Comparison of ENCODE assay signal across 8 cellular contexts in the genomic region with DNA sequence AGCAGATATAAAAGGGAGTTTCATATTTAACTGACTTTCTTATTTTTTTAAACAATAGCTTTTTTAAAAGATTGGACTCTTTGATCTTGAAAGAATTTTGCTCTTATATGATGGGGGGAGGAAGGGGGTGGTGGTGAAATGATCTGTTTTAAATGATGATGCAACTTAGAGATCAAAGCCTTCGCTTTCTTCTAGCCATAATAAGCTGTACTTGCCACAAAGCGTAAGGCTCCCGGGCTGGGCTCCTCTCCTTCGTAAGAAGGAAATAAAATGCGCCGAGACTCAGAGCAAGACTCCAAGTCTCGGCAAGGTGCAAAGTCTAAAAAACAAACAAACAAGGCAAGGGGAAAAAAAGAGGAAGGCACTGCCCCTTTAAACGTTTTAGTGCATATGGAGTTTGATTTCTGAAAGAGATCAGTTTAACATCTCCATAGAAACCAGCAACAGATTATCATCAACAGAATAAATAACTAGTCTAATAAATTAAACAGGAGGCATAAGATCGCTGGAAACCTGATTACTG. TPM values are rescaled to one million over a fixed set of nuclear protein-coding genes. Genes with fewer than 3 reads are reported as not detected.
DNase-seq lines count a peak whose midpoint lies in the region; ATAC-seq, FAIRE-seq and TF ChIP-seq lines count a peak whose summit lies in the region.

No MANE protein-coding gene starts in this region.

- H3K4me3 ChIP-seq in colonic mucosa, result peak overlapping the region; percentile 68
- H3K4me3 ChIP-seq in osteoblast (ENCODE audit: insufficient read depth, low read length), result no peak overlapping the region

- intact Hi-C loops in colonic mucosa (cut with DNase I), result loop anchor here (5.0 kb wide), 1 partner anchor 106 kb away; no protein-coding TSS in a partner anchor

- H3K27me3 ChIP-seq in colonic mucosa (peaks cover 3% of the 10 kb centered on the region), osteoblast (ENCODE audit: insufficient read depth, low read length) (peaks cover 80% of the 10 kb centered on the region)

- no peak for ATAC-seq in HG02610 (IDR thresholded peaks at IDR 0.05; ENCODE audit: unreplicated experiment)
- ATAC-seq in HG03280 (IDR thresholded peaks at IDR 0.05; ENCODE audit: unreplicated experiment), result no peak

- H3K4me1 ChIP-seq in colonic mucosa (no peaks in the 10 kb centered on the region), osteoblast (ENCODE audit: insufficient read depth, low read length) (no peaks in the 10 kb centered on the region)

- peak overlapping the region in 1 of 2 donors; percentile 92 for H3K9ac ChIP-seq in colonic mucosa (ENCODE audit: low read depth in 2 of 2, low read length in 2 of 2)

- peak; percentile 19 for DNase-seq in DMS53 treated with DMSO at 0.1 percent for 48 hours (lab: John Stamatoyannopoulos, UW; ENCODE audit: unreplicated experiment)
- DNase-seq in NCI-H1105 (lab: John Stamatoyannopoulos, UW), result peak; percentile 40
- peak; percentile 78 for DNase-seq in colonic mucosa
- peak; percentile 84 for DNase-seq in osteoblast (ENCODE audit: insufficient read length, low spot score, missing footprints)
- no peak for DNase-seq in GM10248 (ENCODE audit: extremely low spot score)
- no peak for DNase-seq in frontal cortex (ENCODE audit: low spot score in 2 of 2)

- FAIRE-seq in frontal cortex (lab: Jason Lieb, UNC), result no peak

- POLR2A ChIA-PET in GM10248 (lab: Yijun Ruan, JAX), result no interaction called here

- H3K36me3 ChIP-seq in colonic mucosa (no peaks in the 10 kb centered on the region), osteoblast (ENCODE audit: insufficient read depth, low read length) (no peaks in the 10 kb centered on the region)

- no peak overlapping the region for H2AFZ ChIP-seq in osteoblast (ENCODE audit: low read length)

- CTCF ChIA-PET in GM10248 (lab: Yijun Ruan, JAX), result no interaction called here

- no peaks in the 10 kb centered on the region for H4K20me1 ChIP-seq in osteoblast (ENCODE audit: insufficient read depth, low read length)

- TF ChIP-seq CTCF in colonic mucosa (IDR thresholded peaks at IDR 0.05), result no peak
- no peak for TF ChIP-seq CTCF in osteoblast (IDR thresholded peaks at IDR 0.05; ENCODE audit: extremely low read depth, low read depth, low read length)
- no peak for TF ChIP-seq CTCF in GM10248 (IDR thresholded peaks at IDR 0.05; ENCODE audit: control extremely low read depth, extremely low read depth, low read depth, missing control alignments)

- H3K9me3 ChIP-seq in colonic mucosa (no peaks in the 10 kb centered on the region), osteoblast (ENCODE audit: low read depth, low read length) (no peaks in the 10 kb centered on the region)

- no peaks in the 10 kb centered on the region for H3K79me2 ChIP-seq in osteoblast (ENCODE audit: insufficient read depth, low read length)

- H3K27ac ChIP-seq in colonic mucosa, result peak overlapping the region; percentile 86
- no peak overlapping the region for H3K27ac ChIP-seq in osteoblast (ENCODE audit: low read depth, low read length)

- no peak overlapping the region for H3K4me2 ChIP-seq in osteoblast (ENCODE audit: insufficient read depth, low read length)

RNA-seq across cellular contexts. Expression of a gene that starts 3.3 kb away (rescaled TPM):
- total RNA-seq in colonic mucosa (10 to 100 TPM; 45.0 to 56.0 TPM), osteoblast (0.36 and 0.59 TPM in 2 replicates), frontal cortex (1.6 TPM)

Comparison
In these comparisons a context has a peak if more than half of its experiments do, and no peak if none do; other contexts are left out.
1. DNase-seq: peak in DMS53 treated with DMSO at 0.1 percent for 48 hours (single experiment), NCI-H1105 (single experiment), colonic mucosa (single experiment) and osteoblast (single experiment); none in GM10248 (single experiment) and frontal cortex (0 of 2).
2. RNA of a gene that starts 3.3 kb away (total RNA-seq): 45.0 to 56.0 TPM in colonic mucosa; 1.6 TPM in frontal cortex (single experiment) and 0.36 to 0.59 TPM in osteoblast; every median in the first group is over 10 times any median in the second.